Comparison of ENCODE assay signal across 8 cellular contexts in the genomic region with DNA sequence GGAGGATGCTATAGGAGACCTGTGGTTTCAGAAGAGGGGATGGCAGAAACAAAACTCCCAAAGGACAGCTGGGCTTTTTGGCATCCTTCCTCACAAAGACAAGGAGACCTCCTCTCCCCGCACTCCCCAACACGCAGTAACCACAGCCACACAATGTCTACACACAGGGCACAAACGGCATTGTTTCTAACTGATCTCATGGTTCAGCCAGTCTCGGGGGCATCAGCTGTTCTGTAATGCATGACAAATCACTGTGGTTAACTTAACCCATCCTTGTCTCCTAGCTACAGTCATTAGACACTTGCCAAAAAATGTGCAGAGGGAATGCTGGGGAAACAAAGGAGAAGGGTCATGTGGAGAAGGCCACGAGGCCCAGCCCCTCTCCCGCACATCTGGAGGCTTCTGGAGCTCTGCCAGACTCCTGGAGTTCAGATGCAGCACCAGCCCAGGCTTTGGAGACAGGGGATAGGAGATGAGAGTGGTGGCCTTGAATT. TPM values are rescaled to one million over a fixed set of nuclear protein-coding genes. Genes with fewer than 3 reads are reported as not detected.
DNase-seq lines count a peak whose midpoint lies in the region; ATAC-seq and TF ChIP-seq lines count a peak whose summit lies in the region.

No MANE protein-coding gene starts in this region.

- no peak overlapping the region for H3K9ac ChIP-seq in BLaER1

- DNase-seq in MV-4-11 (lab: John Stamatoyannopoulos, UW) (peak; percentile 55), middle frontal gyrus (ENCODE audit: extremely low spot score, low spot score) (peak; percentile 76), WERI-Rb-1 (no peak), SKM-1 treated with dmso at 0.1 percent for 144 hours (lab: John Stamatoyannopoulos, UW; ENCODE audit: unreplicated experiment) (no peak), esophagus squamous epithelium (lab: John Stamatoyannopoulos, UW) (no peak)
- no peak for DNase-seq in central memory CD8-positive, alpha-beta T cell (ENCODE audit: low spot score in 2 of 2)
- no peak for DNase-seq in activated CD4-positive, alpha-beta T cell treated with anti-CD3 and anti-CD28 coated beads for 4 hours

- no peaks in the 10 kb centered on the region for H3K36me3 Mint-ChIP-seq in central memory CD8-positive, alpha-beta T cell (ENCODE audit: insufficient read depth)

- TF ChIP-seq CTCF in WERI-Rb-1 (IDR thresholded peaks at IDR 0.05; ENCODE audit: low read depth, low read length): no peak
- no peak for TF ChIP-seq CTCF in esophagus squamous epithelium (IDR thresholded peaks at IDR 0.05)

- WGBS in esophagus squamous epithelium, 2 donors: 16 to 26% methylated on average over 6 of the region's 6 CpGs

- no peaks in the 10 kb centered on the region for H3K9me3 Mint-ChIP-seq in central memory CD8-positive, alpha-beta T cell

- no peaks in the 10 kb centered on the region for H3K36me3 ChIP-seq in BLaER1
- no peaks in the 10 kb centered on the region for H3K36me3 ChIP-seq in WERI-Rb-1
- H3K36me3 ChIP-seq in esophagus squamous epithelium: no peaks in the 10 kb centered on the region

- H3K4me3 Mint-ChIP-seq in central memory CD8-positive, alpha-beta T cell: no peak overlapping the region

- TF ChIP-seq POLR2A in esophagus squamous epithelium (IDR thresholded peaks at IDR 0.05): no peak

- no peak for ATAC-seq in central memory CD8-positive, alpha-beta T cell (replicated peaks; ENCODE audit: extremely low read depth, poor library complexity, severe bottlenecking)

- H3K4me1 Mint-ChIP-seq in central memory CD8-positive, alpha-beta T cell: no peaks in the 10 kb centered on the region

- H3K27ac ChIP-seq in BLaER1: no peak overlapping the region; the same call in 1 of the 2 replicates
- H3K27ac ChIP-seq in WERI-Rb-1: no peak overlapping the region
- H3K27ac ChIP-seq in esophagus squamous epithelium: peak overlapping the region in 1 of 4 donors; percentile 42

- H3K4me2 ChIP-seq in BLaER1: peak overlapping the region; percentile 74

- H3K4me1 ChIP-seq in BLaER1: peaks cover 45% of the 10 kb centered on the region
- peaks cover 0 to 23% (median 6%) of the 10 kb centered on the region in 3 donors for H3K4me1 ChIP-seq in esophagus squamous epithelium

- intact Hi-C loops in esophagus squamous epithelium (cut with DNase I): no loop called here

- H4K20me1 ChIP-seq in BLaER1: peaks cover 13% of the 10 kb centered on the region; the same call in 1 of the 2 replicates

- no peaks in the 10 kb centered on the region for H3K27me3 ChIP-seq in BLaER1
- H3K27me3 ChIP-seq in WERI-Rb-1 (ENCODE audit: insufficient read depth, low read depth, severe bottlenecking): no peaks in the 10 kb centered on the region
- peaks cover 0 to 19% (median 0%) of the 10 kb centered on the region in 4 donors for H3K27me3 ChIP-seq in esophagus squamous epithelium

- H3K9me3 ChIP-seq in BLaER1 (peaks cover 18% of the 10 kb centered on the region), WERI-Rb-1 (ENCODE audit: severe bottlenecking) (no peaks in the 10 kb centered on the region), esophagus squamous epithelium (no peaks in the 10 kb centered on the region)

- peaks cover 24% of the 10 kb centered on the region for H3K27me3 Mint-ChIP-seq in central memory CD8-positive, alpha-beta T cell

- no peak overlapping the region for H3K4me3 ChIP-seq in BLaER1
- H3K4me3 ChIP-seq in WERI-Rb-1 (ENCODE audit: low read depth, low read length): no peak overlapping the region
- H3K4me3 ChIP-seq in esophagus squamous epithelium: no peak overlapping the region

- H3K27ac Mint-ChIP-seq in central memory CD8-positive, alpha-beta T cell (ENCODE audit: low read depth): peak overlapping the region; percentile 75

RNA-seq across cellular contexts. Expression of gene ADAMTS14, which starts 7.6 kb away (rescaled TPM):
- under 1 TPM in 3 of 4 donors, not detected in 1; 0.23 to 0.75 (median 0.38) TPM for total RNA-seq in esophagus squamous epithelium

Comparison
In these comparisons a context has a peak if more than half of its experiments do, and no peak if none do; other contexts are left out.
1. DNase-seq: peak in MV-4-11 (single experiment) and middle frontal gyrus (single experiment); none in central memory CD8-positive, alpha-beta T cell (0 of 2), WERI-Rb-1 (single experiment), SKM-1 treated with dmso at 0.1 percent for 144 hours (single experiment), esophagus squamous epithelium (single experiment) and activated CD4-positive, alpha-beta T cell treated with anti-CD3 and anti-CD28 coated beads for 4 hours (0 of 2).